Comparison of ENCODE assay signal across 1 cellular context in genomic region chr13:50460366-50460765, GRCh38.
A peak's percentile ranks its signal among the peaks of the same experiment; 100 is the strongest.
TF ChIP-seq lines count a peak whose summit lies in the region.

No MANE protein-coding gene starts in this region.

TF ChIP-seq in K562, 482 proteins besides CTCF, POLR2A, EP300 and RAD21 (continued from another document and continues in another):
- no peak for TF ChIP-seq CHD7 (IDR thresholded peaks at IDR 0.05; ENCODE audit: low read depth, low read length)
- TF ChIP-seq FIP1L1 (IDR thresholded peaks at IDR 0.05; ENCODE audit: low read depth, low read length, poor library complexity, severe bottlenecking) = no peak
- TF ChIP-seq ZNF57 (CRISPR knock-in tag; IDR thresholded peaks at IDR 0.05) = no peak
- TF ChIP-seq PBX2 (CRISPR knock-in tag; IDR thresholded peaks at IDR 0.05; ENCODE audit: low read depth) = no peak
- peak; percentile 72 for TF ChIP-seq PBX2 (tag; conservative IDR thresholded peaks at IDR 0.05; ENCODE audit: low read depth)
- no peak for TF ChIP-seq NFE2 (IDR thresholded peaks at IDR 0.05; ENCODE audit: low read depth)
- no peak for TF ChIP-seq ZNF12 (CRISPR knock-in tag; IDR thresholded peaks at IDR 0.05)
- no peak for TF ChIP-seq SMAD1 (IDR thresholded peaks at IDR 0.05; ENCODE audit: low read depth, low read length, partially characterized antibody)
- TF ChIP-seq NFYB (IDR thresholded peaks at IDR 0.05; ENCODE audit: extremely low read depth, insufficient read length) = no peak
- no peak for TF ChIP-seq IFI16 (CRISPR knock-in tag; IDR thresholded peaks at IDR 0.05)
- TF ChIP-seq ZKSCAN8 (CRISPR knock-in tag; IDR thresholded peaks at IDR 0.05) = no peak
- TF ChIP-seq GATAD2B (IDR thresholded peaks at IDR 0.05; ENCODE audit: borderline replicate concordance) = no peak
- no peak for TF ChIP-seq GATA2 (CRISPR knock-in tag; IDR thresholded peaks at IDR 0.05)
- no peak for TF ChIP-seq ILK (tag; IDR thresholded peaks at IDR 0.05; ENCODE audit: borderline replicate concordance, low read depth)
- TF ChIP-seq SOX6 (IDR thresholded peaks at IDR 0.05) = 0 out of 2 replicates have a peak, but pooled peaks have one; percentile 27
- TF ChIP-seq TCF3 (CRISPR knock-in tag; IDR thresholded peaks at IDR 0.05) = no peak
- no peak for TF ChIP-seq CBX5 (IDR thresholded peaks at IDR 0.05; ENCODE audit: borderline replicate concordance, low read depth)
- no peak for TF ChIP-seq TAF15 (IDR thresholded peaks at IDR 0.05; ENCODE audit: low read depth, low read length)
- TF ChIP-seq NKRF (IDR thresholded peaks at IDR 0.05; ENCODE audit: borderline replicate concordance) = no peak
- TF ChIP-seq RUNX1 (IDR thresholded peaks at IDR 0.05; ENCODE audit: low read depth) = no peak
- no peak for TF ChIP-seq TAF9B (IDR thresholded peaks at IDR 0.05; ENCODE audit: partially characterized antibody)
- TF ChIP-seq RCOR1 (IDR thresholded peaks at IDR 0.05; ENCODE audit: borderline replicate concordance in 1 of 2, low read depth in 2 of 2, low read length in 2 of 2) = peak in 1 of 2 experiments; percentile 63; a peak in 1 of 4 replicates
- no peak for TF ChIP-seq ARID4B (CRISPR knock-in tag; IDR thresholded peaks at IDR 0.05)
- no peak for TF ChIP-seq RBBP5 (IDR thresholded peaks at IDR 0.05; ENCODE audit: borderline replicate concordance, insufficient read depth, low read length, poor library complexity, severe bottlenecking)
- no peak for TF ChIP-seq ZZZ3 (IDR thresholded peaks at IDR 0.05)
- TF ChIP-seq SRF (CRISPR knock-in tag; IDR thresholded peaks at IDR 0.05) = no peak
- TF ChIP-seq ZEB2 (IDR thresholded peaks at IDR 0.05) = no peak
- TF ChIP-seq ETV6 (IDR thresholded peaks at IDR 0.05; ENCODE audit: borderline replicate concordance in 1 of 2, low read depth in 2 of 2, low read length in 1 of 2) = no peak
- TF ChIP-seq ETV6 (CRISPR knock-in tag; IDR thresholded peaks at IDR 0.05; ENCODE audit: borderline replicate concordance) = no peak
- TF ChIP-seq PKNOX1 (IDR thresholded peaks at IDR 0.05) = peak; percentile 55
- 0 out of 4 replicates have a peak, but pooled peaks of 1 of the 2 experiments have one; percentile 32 for TF ChIP-seq MAZ (CRISPR knock-in tag; conservative IDR thresholded peaks at IDR 0.05 in 1 of 2, IDR thresholded peaks at IDR 0.05 in 1 of 2)
- no peak for TF ChIP-seq HES1 (IDR thresholded peaks at IDR 0.05; ENCODE audit: low read depth)
- TF ChIP-seq CAMTA2 (CRISPR knock-in tag; conservative IDR thresholded peaks at IDR 0.05) = no peak
- no peak for TF ChIP-seq HNRNPH1 (optimal IDR thresholded peaks at IDR 0.05; ENCODE audit: low read depth, low read length)
- TF ChIP-seq TCF7L2 (IDR thresholded peaks at IDR 0.05; ENCODE audit: low read depth, low read length) = no peak
- TF ChIP-seq ZNF655 (CRISPR knock-in tag; IDR thresholded peaks at IDR 0.05) = no peak
- TF ChIP-seq ZNF696 (CRISPR knock-in tag; conservative IDR thresholded peaks at IDR 0.05) = no peak
- TF ChIP-seq ARID1B (IDR thresholded peaks at IDR 0.05) = peak; percentile 55
- no peak for TF ChIP-seq EHMT2 (IDR thresholded peaks at IDR 0.05)
